In the genomic region with DNA sequence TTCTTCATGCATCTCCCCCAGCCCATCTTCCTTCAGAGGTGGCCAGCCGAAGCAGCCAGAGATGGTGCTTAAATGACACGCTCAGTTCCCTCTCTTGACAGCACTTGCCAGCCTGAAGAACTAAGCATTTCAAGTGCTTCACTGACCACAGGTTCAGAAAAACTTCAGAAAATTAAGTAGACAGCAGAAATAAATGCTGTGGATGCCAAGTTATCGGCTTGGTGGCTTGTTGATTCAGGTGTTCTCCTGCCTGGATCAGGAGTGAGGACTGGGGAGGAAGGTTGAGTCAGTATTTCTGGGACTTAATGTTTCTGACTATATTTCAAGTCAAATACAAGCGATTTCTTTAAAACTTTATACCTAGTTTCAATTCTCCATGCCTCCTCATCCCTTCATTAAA, we compare ENCODE assay signal across 26 cellular contexts.
"Had no signal": no experiment of that assay in that cellular context is flagged by ENCODE, and none has a peak within 500 bp of the region (broad histone marks: within the 10 kb centered on the region; RNA-seq: fewer than 3 reads in every experiment).

No MANE protein-coding gene starts in this region.

- DNase-seq: hippocampal formation; kidney; left colon; left lung; lower lobe of right lung; mammary epithelial cell; mesenchymal stem cell; naive thymus-derived CD8-positive, alpha-beta T cell; occipital lobe; right lobe of liver; stimulated activated CD4-positive, alpha-beta T cell treated with anti-CD3 and anti-CD28 coated beads, Interleukin-1b, Interleukin-23, amount 100 ng/mL, for 48 hours; stimulated activated CD4-positive, alpha-beta T cell treated with anti-CD3 and anti-CD28 coated beads, Interleukin-2, amount 100 ng/mL, for 48 hours; stimulated activated CD4-positive, alpha-beta T cell treated with anti-CD3 and anti-CD28 coated beads, Interleukin-4, amount 100 ng/mL, for 4 hours; stimulated activated CD8-positive, alpha-beta memory T cell treated with anti-CD3 and anti-CD28 coated beads, Interleukin-4, amount 100 ng/mL, for 48 hours; stimulated activated naive B cell treated with anti-CD40 and anti-IgM and Interleukin-4, amounts not matched to agents 10 μg/mL and 1 μg/mL and 100 μg/mL, for 72 hours; stimulated activated naive CD8-positive, alpha-beta T cell treated with anti-CD3 and anti-CD28 coated beads, Interleukin-15, Interleukin-2, amounts not matched to agents 100 U/mL and 50 U/mL, for 24 hours; stomach; testis; tibial artery; trophoblast cell; upper lobe of right lung had no signal

- H3K4me1 Mint-ChIP-seq: neural crest cell; stimulated activated naive B cell treated with anti-CD40 and anti-IgM and Interleukin-4, amounts not matched to agents 10 μg/mL and 1 μg/mL and 100 μg/mL, for 72 hours had no signal

- H3K27ac Mint-ChIP-seq: nephron; progenitor cell of endocrine pancreas; stimulated activated naive B cell treated with anti-CD40 and anti-IgM and Interleukin-4, amounts not matched to agents 10 μg/mL and 1 μg/mL and 100 μg/mL, for 72 hours had no signal

- ATAC-seq: left colon; left lung; lower lobe of right lung; naive thymus-derived CD8-positive, alpha-beta T cell; right lobe of liver; stimulated activated naive B cell treated with anti-CD40 and anti-IgM and Interleukin-4, amounts not matched to agents 10 μg/mL and 1 μg/mL and 100 μg/mL, for 72 hours; stimulated activated naive CD8-positive, alpha-beta T cell treated with anti-CD3 and anti-CD28 coated beads, Interleukin-15, Interleukin-2, amounts not matched to agents 100 U/mL and 50 U/mL, for 24 hours; upper lobe of right lung had no signal

- H3K4me1 ChIP-seq: lower lobe of right lung, right atrium auricular region, right lobe of liver, stomach, tibial artery, upper lobe of right lung had no signal

- H3K27ac ChIP-seq: left lung, lower lobe of right lung, right atrium auricular region, right lobe of liver, stomach, testis, tibial artery, upper lobe of right lung had no signal

- H3K4me3 Mint-ChIP-seq: naive thymus-derived CD8-positive, alpha-beta T cell; nephron; neural crest cell; stimulated activated naive B cell treated with anti-CD40 and anti-IgM and Interleukin-4, amounts not matched to agents 10 μg/mL and 1 μg/mL and 100 μg/mL, for 72 hours had no signal

- H3K27me3 Mint-ChIP-seq: naive thymus-derived CD8-positive, alpha-beta T cell; stimulated activated naive B cell treated with anti-CD40 and anti-IgM and Interleukin-4, amounts not matched to agents 10 μg/mL and 1 μg/mL and 100 μg/mL, for 72 hours had no signal

- H3K27me3 ChIP-seq: left lung, right atrium auricular region, right lobe of liver, stomach, testis, tibial artery, upper lobe of right lung had no signal

- H3K9me3 Mint-ChIP-seq: naive thymus-derived CD8-positive, alpha-beta T cell had no signal

- H3K9me3 ChIP-seq: left lung, lower lobe of right lung, right atrium auricular region, right lobe of liver, testis, tibial artery, upper lobe of right lung had no signal

- H3K36me3 ChIP-seq: right atrium auricular region, right lobe of liver, tibial artery, upper lobe of right lung had no signal

- H3K4me3 ChIP-seq: left lung, lower lobe of right lung, right atrium auricular region, right lobe of liver, smooth muscle cell, stomach, testis, tibial artery, upper lobe of right lung had no signal

- FAIRE-seq: kidney had no signal
